ENCODE assay signal across 29 cellular contexts in genomic region chr3:143182861-143183667, GRCh38.
DNase-seq lines count a peak whose midpoint lies in the region; ATAC-seq, FAIRE-seq and TF ChIP-seq lines count a peak whose summit lies in the region.
"Had no signal": no experiment of that assay in that cellular context is flagged by ENCODE, and none has a peak within 500 bp of the region (broad histone marks: within the 10 kb centered on the region; RNA-seq: fewer than 3 reads in every experiment).

No MANE protein-coding gene starts in this region.

- H3K4me3 ChIP-seq in HepG2 (replicated peaks in 1 of 3; ENCODE audit: insufficient read depth in 1 of 3, low read depth in 2 of 3, low read length in 3 of 3) (no peak overlapping the region), right lobe of liver (no peak overlapping the region), SK-N-SH (ENCODE audit: low read depth in 2 of 2, low read length in 1 of 2) (no peak overlapping the region), fibroblast of mammary gland (ENCODE audit: control insufficient read depth, low read depth, low read length) (no peak overlapping the region)
- H3K4me3 ChIP-seq: breast epithelium, left lung, thoracic aorta, vagina had no signal

- no peaks in the 10 kb centered on the region for H3K9me2 ChIP-seq in SK-N-SH

- no peak overlapping the region for H3K4me2 ChIP-seq in HepG2 (ENCODE audit: low read depth, low read length)
- H3K4me2 ChIP-seq in SK-N-SH, result peak overlapping the region; percentile 27; the same call in 1 of the 2 replicates

- H3K9ac ChIP-seq in HepG2 (ENCODE audit: insufficient read depth, low read depth, low read length), result no peak overlapping the region
- H3K9ac ChIP-seq in SK-N-SH, result no peak overlapping the region

- FAIRE-seq in HepG2 (lab: Jason Lieb, UNC), result no peak

- peak overlapping the region in 2 of 10 donors; percentile 18 to 57 for H3K27ac Mint-ChIP-seq in naive thymus-derived CD8-positive, alpha-beta T cell
- H3K27ac Mint-ChIP-seq: activated CD8-positive, alpha-beta memory T cell treated with anti-CD3 and anti-CD28 coated beads, Interleukin-2, amount 10 ng/mL, durations not matched to agents 7 days and 5 days; mesothelial cell of epicardium had no signal

- TF ChIP-seq CTCF in HepG2 (CRISPR knock-in tag; IDR thresholded peaks at IDR 0.05) (no peak), right lobe of liver (IDR thresholded peaks at IDR 0.05) (no peak), SK-N-SH (IDR thresholded peaks at IDR 0.05) (no peak), fibroblast of mammary gland (conservative IDR thresholded peaks at IDR 0.05; ENCODE audit: control insufficient read depth, insufficient read depth, low read depth, low read length) (no peak), foreskin keratinocyte (conservative IDR thresholded peaks at IDR 0.05) (no peak)

- no peaks in the 10 kb centered on the region for H3F3A ChIP-seq in SK-N-SH (replicated peaks; ENCODE audit: insufficient read depth)

- TF ChIP-seq EP300 in HepG2 (IDR thresholded peaks at IDR 0.05; ENCODE audit: low read depth in 2 of 2, low read length in 2 of 2) (no peak), HepG2 (CRISPR knock-in tag; IDR thresholded peaks at IDR 0.05; ENCODE audit: borderline replicate concordance) (no peak), SK-N-SH (IDR thresholded peaks at IDR 0.05; ENCODE audit: borderline replicate concordance in 1 of 2, low read depth in 1 of 2, low read length in 1 of 2) (no peak)

- POLR2A ChIA-PET in HepG2 (lab: Yijun Ruan, JAX), result no interaction called here
- POLR2A ChIA-PET in SK-N-SH (lab: Yijun Ruan, JAX), result no interaction called here
- POLR2A ChIA-PET in naive thymus-derived CD8-positive, alpha-beta T cell (lab: Charles Lee), result interaction anchor here (0.6 to 0.7 kb wide), 2 partner anchors 17 to 426 kb away, joined by 3 read pairs; no protein-coding TSS in a partner anchor

- 6% methylated on average over 5 of the region's 6 CpGs for WGBS in HepG2 (ENCODE audit: low lambda C conversion rate)
- 76% methylated on average over 5 of the region's 6 CpGs for WGBS in right lobe of liver (ENCODE audit: insufficient coverage, low coverage, low lambda C conversion rate, missing lambda C conversion rate)
- 43% methylated on average over 5 of the region's 6 CpGs for WGBS in SK-N-SH (ENCODE audit: low lambda C conversion rate)

- peaks cover 5 to 59% (median 17%) of the 10 kb centered on the region in 4 donors for H3K4me1 Mint-ChIP-seq in naive thymus-derived CD8-positive, alpha-beta T cell
- H3K4me1 Mint-ChIP-seq: activated CD8-positive, alpha-beta memory T cell treated with anti-CD3 and anti-CD28 coated beads, Interleukin-2, amount 10 ng/mL, durations not matched to agents 7 days and 5 days; mesothelial cell of epicardium had no signal

- H2AFZ ChIP-seq in HepG2 (ENCODE audit: low read length) (no peak overlapping the region), SK-N-SH (ENCODE audit: low read depth) (0 out of 2 replicates have a peak overlapping the region, but pooled peaks have one; percentile 8)

- BruUV-seq in HepG2 (replicated peaks; lab: Mats Ljungman, UMichigan), result no TSS peak

- H3K27ac ChIP-seq in HepG2 (ENCODE audit: extremely low read length, insufficient read depth, low read length) (no peak overlapping the region), right lobe of liver (no peak overlapping the region), SK-N-SH (ENCODE audit: low read depth in 2 of 2, low read length in 1 of 2) (no peak overlapping the region), foreskin keratinocyte (no peak overlapping the region)
- H3K27ac ChIP-seq: left lung, thoracic aorta, vagina had no signal

- peak overlapping the region in 1 of 10 donors; percentile 26 for H3K4me3 Mint-ChIP-seq in naive thymus-derived CD8-positive, alpha-beta T cell
- H3K4me3 Mint-ChIP-seq: activated CD8-positive, alpha-beta memory T cell treated with anti-CD3 and anti-CD28 coated beads, Interleukin-2, amount 10 ng/mL, durations not matched to agents 7 days and 5 days; mesothelial cell of epicardium had no signal

- intact Hi-C loops in HepG2 (cut with micrococcal nuclease; ENCODE audit: unreplicated experiment), result no loop called here
- intact Hi-C loops in right lobe of liver (cut with DNase I), result no loop called here

- TF ChIP-seq POLR2A in HepG2 (IDR thresholded peaks at IDR 0.05; ENCODE audit: insufficient read depth in 1 of 2, low read depth in 2 of 2, low read length in 2 of 2), result no peak
- no peak for TF ChIP-seq POLR2A in right lobe of liver (IDR thresholded peaks at IDR 0.05)

- peaks cover 0 to 4% (median 0%) of the 10 kb centered on the region in 3 donors for H3K36me3 Mint-ChIP-seq in naive thymus-derived CD8-positive, alpha-beta T cell
- H3K36me3 Mint-ChIP-seq: mesothelial cell of epicardium, naive B cell had no signal

- no peak for DNase-seq in HepG2 (ENCODE audit: low spot score)
- no peak for DNase-seq in right lobe of liver
- DNase-seq in SK-N-SH, result no peak
- peak; percentile 38 for DNase-seq in fibroblast of mammary gland (ENCODE audit: low read depth)
- DNase-seq in foreskin keratinocyte, result no peak
- DNase-seq in G401 (ENCODE audit: low spot score), result no peak
- no peak for DNase-seq in iPS-NIHi7 (ENCODE audit: extremely low spot score)
- no peak for DNase-seq in naive thymus-derived CD8-positive, alpha-beta T cell
- DNase-seq: activated CD4-positive, CD25-positive, alpha-beta regulatory T cell; activated CD8-positive, alpha-beta memory T cell treated with anti-CD3 and anti-CD28 coated beads, Interleukin-2, amount 10 ng/mL, durations not matched to agents 7 days and 5 days; activated naive CD4-positive, alpha-beta T cell treated with Interleukin-2 at 50 U/mL for 16 hours; activated T-cell treated with anti-CD3 and anti-CD28 coated beads, Interleukin-2, amount 50 U/mL, for 48 hours; foreskin melanocyte; GDM1; HCEC 1CT; Kasumi-1; left lung; naive B cell; NCI-H1092; NCI-H187; NCI-H524 treated with DMSO at 0.1 percent for 48 hours; NK-92 treated with Interleukin-12 subunit alpha and Interleukin-12 subunit beta, amount 100 ng/mL, for 24 hours; SIG-M5; stimulated activated naive CD4-positive, alpha-beta T cell treated with Interleukin-2 at 50 U/mL for 16 hours had no signal

- no peak for ATAC-seq in HepG2
- ATAC-seq in right lobe of liver, result no peak
- no peak for ATAC-seq in foreskin keratinocyte
- ATAC-seq in naive thymus-derived CD8-positive, alpha-beta T cell, result no peak
- ATAC-seq: activated CD8-positive, alpha-beta memory T cell treated with anti-CD3 and anti-CD28 coated beads, Interleukin-2, amount 10 ng/mL, durations not matched to agents 7 days and 5 days; left lung; Panc1 had no signal

- H3K9me3 ChIP-seq in HepG2 (ENCODE audit: low read length) (no peaks in the 10 kb centered on the region), right lobe of liver (no peaks in the 10 kb centered on the region), SK-N-SH (peaks cover 7% of the 10 kb centered on the region; the same call in 1 of the 2 replicates)
- H3K9me3 ChIP-seq: thoracic aorta, vagina had no signal

- CTCF ChIA-PET in HepG2 (lab: Yijun Ruan, JAX; ENCODE audit: low intra/inter-chr PET ratio, low total read pairs), result no interaction called here
- CTCF ChIA-PET in SK-N-SH (lab: Yijun Ruan, JAX), result no interaction called here

- no peaks in the 10 kb centered on the region for H3K27me3 Mint-ChIP-seq in naive thymus-derived CD8-positive, alpha-beta T cell
- H3K27me3 Mint-ChIP-seq: activated CD8-positive, alpha-beta memory T cell treated with anti-CD3 and anti-CD28 coated beads, Interleukin-2, amount 10 ng/mL, durations not matched to agents 7 days and 5 days; naive B cell had no signal

- in situ Hi-C loops in HepG2 (cut with HindIII; ENCODE audit: extremely low pct_ligation_motif_present, low pct_unique_long_range_greater_than_20kb) (no loop called here), G401 (cut with HindIII; ENCODE audit: low sequenced_read_pairs) (no loop called here)

- H3K79me2 ChIP-seq in HepG2 (ENCODE audit: insufficient read depth, low read length) (no peaks in the 10 kb centered on the region), SK-N-SH (ENCODE audit: insufficient read depth) (no peaks in the 10 kb centered on the region)

- TF ChIP-seq RAD21 in HepG2 (CRISPR knock-in tag; IDR thresholded peaks at IDR 0.05), result no peak
- no peak for TF ChIP-seq RAD21 in SK-N-SH (IDR thresholded peaks at IDR 0.05; ENCODE audit: low read length)

- H3K9me3 Mint-ChIP-seq in naive thymus-derived CD8-positive, alpha-beta T cell, result peaks cover 0 to 6% (median 0%) of the 10 kb centered on the region in 9 donors

- H3K36me3 ChIP-seq in HepG2 (replicated peaks in 1 of 2; ENCODE audit: control insufficient read depth in 1 of 2, insufficient read depth in 2 of 2, low read length in 2 of 2) (no peaks in the 10 kb centered on the region), right lobe of liver (no peaks in the 10 kb centered on the region), SK-N-SH (replicated peaks in 1 of 2; ENCODE audit: control insufficient read depth in 1 of 2, insufficient read depth in 2 of 2, low read length in 1 of 2) (no peaks in the 10 kb centered on the region)
- H3K36me3 ChIP-seq: breast epithelium, left lung, thoracic aorta, vagina had no signal

- H3K27me3 ChIP-seq in HepG2 (ENCODE audit: control insufficient read depth in 1 of 2, insufficient read depth in 2 of 2, low read length in 2 of 2) (no peaks in the 10 kb centered on the region), right lobe of liver (no peaks in the 10 kb centered on the region), SK-N-SH (ENCODE audit: insufficient read depth) (no peaks in the 10 kb centered on the region), foreskin keratinocyte (peaks cover 2% of the 10 kb centered on the region)
- H3K27me3 ChIP-seq: breast epithelium, left lung, vagina had no signal

- H4K20me1 ChIP-seq in HepG2 (ENCODE audit: insufficient read depth, low read length), result no peaks in the 10 kb centered on the region
- no peaks in the 10 kb centered on the region for H4K20me1 ChIP-seq in SK-N-SH (ENCODE audit: insufficient read depth)

- H3K4me1 ChIP-seq in HepG2 (ENCODE audit: insufficient read depth, low read length), result no peaks in the 10 kb centered on the region
- H3K4me1 ChIP-seq in right lobe of liver, result no peaks in the 10 kb centered on the region
- no peaks in the 10 kb centered on the region for H3K4me1 ChIP-seq in SK-N-SH (ENCODE audit: control insufficient read depth in 1 of 2, insufficient read depth in 2 of 2, low read depth in 1 of 2, low read length in 1 of 2)
- no peaks in the 10 kb centered on the region for H3K4me1 ChIP-seq in foreskin keratinocyte
- H3K4me1 ChIP-seq: breast epithelium, left lung, vagina had no signal
